ENCODE assay signal across 23 cellular contexts in genomic region chr5:45609661-45610060, GRCh38.
"Had no signal": no experiment of that assay in that cellular context is flagged by ENCODE, and none has a peak within 500 bp of the region (broad histone marks: within the 10 kb centered on the region; RNA-seq: fewer than 3 reads in every experiment).

No MANE protein-coding gene starts in this region.

- DNase-seq: cortex of kidney; foreskin fibroblast; gastrocnemius medialis; head of caudate nucleus; left ventricle myocardium superior; lower lobe of right lung; mucosa of descending colon; naive B cell; pancreas; right lobe of liver; small intestine; stimulated activated CD4-positive, alpha-beta T cell treated with anti-CD3 and anti-CD28 coated beads, Interleukin-15, amount 100 ng/mL, for 24 hours; stimulated activated CD4-positive, alpha-beta T cell treated with anti-CD3 and anti-CD28 coated beads, Interleukin-2, amount 100 ng/mL, for 48 hours; stimulated activated naive B cell treated with anti-CD40 and anti-IgM and Interleukin-4, amounts not matched to agents 10 μg/mL and 1 μg/mL and 100 μg/mL, for 72 hours; transverse colon; upper lobe of right lung; uterus had no signal

- H3K27me3 ChIP-seq: gastrocnemius medialis, neutrophil, pancreas, right lobe of liver, suprapubic skin, transverse colon, upper lobe of right lung, uterus had no signal

- H3K4me3 ChIP-seq: gastrocnemius medialis, lower lobe of right lung, mucosa of descending colon, pancreas, right lobe of liver, suprapubic skin, transverse colon, upper lobe of right lung, uterus had no signal

- H3K4me1 ChIP-seq: gastrocnemius medialis, lower lobe of right lung, pancreas, right lobe of liver, suprapubic skin, transverse colon, upper lobe of right lung, uterus had no signal

- H3K36me3 ChIP-seq: gastrocnemius medialis, lower lobe of right lung, neutrophil, pancreas, right lobe of liver, suprapubic skin, transverse colon, upper lobe of right lung, uterus had no signal

- ATAC-seq: esophagus mucosa; gastrocnemius medialis; left ventricle myocardium superior; lower lobe of right lung; mucosa of descending colon; natural killer cell treated with Interleukin-12 subunit alpha and Interleukin-12 subunit beta and Interleukin-15 and Interleukin-18, amount 100 ng/mL, for 72 hours; pancreas; right lobe of liver; stimulated activated naive B cell treated with anti-CD40 and anti-IgM and Interleukin-4, amounts not matched to agents 10 μg/mL and 1 μg/mL and 100 μg/mL, for 72 hours; upper lobe of right lung had no signal

- FAIRE-seq: keratinocyte had no signal

- H3K9me3 ChIP-seq: gastrocnemius medialis, lower lobe of right lung, mucosa of descending colon, neutrophil, pancreas, right lobe of liver, suprapubic skin, transverse colon, upper lobe of right lung, uterus had no signal

- H3K27ac ChIP-seq: epithelial cell of prostate, gastrocnemius medialis, lower lobe of right lung, neutrophil, pancreas, right lobe of liver, suprapubic skin, transverse colon, upper lobe of right lung, uterus had no signal
